23 cellular contexts compared by ENCODE assay signal in the genomic region with DNA sequence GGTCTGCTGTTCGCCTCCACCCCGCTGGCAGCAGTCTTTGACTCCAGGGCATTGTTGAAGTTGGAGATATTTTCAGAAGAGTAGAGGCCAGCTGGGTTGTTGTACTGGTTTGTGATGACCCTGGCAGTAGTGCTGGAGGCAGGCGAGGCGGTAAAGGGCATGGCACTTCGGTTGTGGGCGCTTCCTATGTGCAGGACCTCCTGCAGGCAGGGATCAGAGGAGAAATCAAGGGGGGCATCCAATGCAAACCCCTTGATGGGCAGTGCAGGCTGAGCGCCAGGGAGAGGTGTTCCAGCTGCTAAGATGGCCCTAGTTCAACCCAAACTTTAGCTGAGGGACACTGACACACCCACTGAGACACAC. TPM values are rescaled to one million over a fixed set of nuclear protein-coding genes. Genes with fewer than 3 reads are reported as not detected.
DNase-seq lines count a peak whose midpoint lies in the region; ATAC-seq and TF ChIP-seq lines count a peak whose summit lies in the region.
"Had no signal": no experiment of that assay in that cellular context is flagged by ENCODE, and none has a peak within 500 bp of the region (broad histone marks: within the 10 kb centered on the region; RNA-seq: fewer than 3 reads in every experiment).

No MANE protein-coding gene starts in this region.

- no peaks in the 10 kb centered on the region for H3K27me3 ChIP-seq in breast epithelium
- H3K27me3 ChIP-seq in endodermal cell (ENCODE audit: control insufficient read depth, insufficient read depth, low read length, poor library complexity, severe bottlenecking): no peaks in the 10 kb centered on the region
- H3K27me3 ChIP-seq in upper lobe of left lung: no peaks in the 10 kb centered on the region
- H3K27me3 ChIP-seq: heart left ventricle, ovary, tibial nerve had no signal

- no peak overlapping the region for H3K9ac ChIP-seq in endodermal cell (ENCODE audit: extremely low read depth, low read length, poor library complexity, severe bottlenecking)

- WGBS in endodermal cell (ENCODE audit: insufficient coverage in 1 of 2, insufficient read length in 1 of 2), 2 experiments: 77 to 81% methylated on average over 3 to 7 of the region's 7 CpGs
- WGBS in upper lobe of left lung, 2 donors: 76 to 77% methylated on average over 7 of the region's 7 CpGs

- H3K4me1 ChIP-seq in breast epithelium (peaks cover 7 to 8% of the 10 kb centered on the region in 2 donors), endodermal cell (ENCODE audit: control insufficient read depth, insufficient read depth, low read length) (peaks cover 26% of the 10 kb centered on the region), upper lobe of left lung (peaks cover 54 to 87% (median 73%) of the 10 kb centered on the region in 4 donors)

- no TSS peak for BruUV-seq in MCF 10A (replicated peaks; lab: Mats Ljungman, UMichigan)

- POLR2A ChIA-PET in MCF 10A (lab: Yijun Ruan, JAX): interaction anchor here (1.1 to 2.4 kb wide), 3 partner anchors 11 to 31 kb away, joined by 3 to 12 read pairs (median 4); no protein-coding TSS in a partner anchor

- CTCF ChIA-PET in MCF 10A (lab: Yijun Ruan, JAX): interaction anchor here (0.6 to 1.8 kb wide), 6 partner anchors 14 to 667 kb away, joined by 3 to 14 read pairs (median 4); no protein-coding TSS in a partner anchor

- no peak for ATAC-seq in upper lobe of left lung (ENCODE audit: low FRiP score in 2 of 2)
- no peak for ATAC-seq in GM21619 (IDR thresholded peaks at IDR 0.05; ENCODE audit: unreplicated experiment)
- no peak for ATAC-seq in HG02870 (IDR thresholded peaks at IDR 0.05; ENCODE audit: unreplicated experiment)
- ATAC-seq: activated CD8-positive, alpha-beta T cell treated with anti-CD3 and anti-CD28 coated beads for 36 hours; heart left ventricle had no signal

- no peak overlapping the region for H3K4me3 Mint-ChIP-seq in MCF 10A (ENCODE audit: unreplicated experiment)
- H3K4me3 Mint-ChIP-seq in endodermal cell: no peak overlapping the region
- no peak overlapping the region for H3K4me3 Mint-ChIP-seq in mesothelial cell of epicardium
- H3K4me3 Mint-ChIP-seq: activated CD8-positive, alpha-beta T cell treated with anti-CD3 and anti-CD28 coated beads for 36 hours; activated naive CD8-positive, alpha-beta T cell treated with anti-CD3 and anti-CD28 coated beads for 36 hours; brain; T-helper 1 cell treated with Interleukin-12 subunit alpha and Interleukin-12 subunit beta and Interleukin-4 antibody, amounts not matched to agents 30 μg/mL and 1 μg/mL, for 36 hours had no signal

- no peak for TF ChIP-seq EP300 in upper lobe of left lung (IDR thresholded peaks at IDR 0.05)

- TF ChIP-seq POLR2A in breast epithelium (IDR thresholded peaks at IDR 0.05) (no peak), upper lobe of left lung (IDR thresholded peaks at IDR 0.05) (no peak)

- H3K9me3 Mint-ChIP-seq in MCF 10A (ENCODE audit: unreplicated experiment): no peaks in the 10 kb centered on the region
- no peaks in the 10 kb centered on the region for H3K9me3 Mint-ChIP-seq in endodermal cell
- no peaks in the 10 kb centered on the region for H3K9me3 Mint-ChIP-seq in mesothelial cell of epicardium
- H3K9me3 Mint-ChIP-seq: activated CD8-positive, alpha-beta T cell treated with anti-CD3 and anti-CD28 coated beads for 36 hours; activated naive CD8-positive, alpha-beta T cell treated with anti-CD3 and anti-CD28 coated beads for 36 hours; brain; T-helper 1 cell treated with Interleukin-12 subunit alpha and Interleukin-12 subunit beta and Interleukin-4 antibody, amounts not matched to agents 30 μg/mL and 1 μg/mL, for 36 hours had no signal

- no peaks in the 10 kb centered on the region for H3K9me3 ChIP-seq in breast epithelium
- no peaks in the 10 kb centered on the region for H3K9me3 ChIP-seq in endodermal cell (ENCODE audit: control insufficient read depth, low read length)
- no peaks in the 10 kb centered on the region for H3K9me3 ChIP-seq in upper lobe of left lung
- H3K9me3 ChIP-seq: HAP-1, heart left ventricle, ovary, tibial nerve had no signal

- H3K27me3 Mint-ChIP-seq in MCF 10A (ENCODE audit: insufficient read depth, unreplicated experiment) (no peaks in the 10 kb centered on the region), endodermal cell (ENCODE audit: insufficient read depth) (no peaks in the 10 kb centered on the region), mesothelial cell of epicardium (ENCODE audit: low read depth) (no peaks in the 10 kb centered on the region)
- H3K27me3 Mint-ChIP-seq: activated CD8-positive, alpha-beta T cell treated with anti-CD3 and anti-CD28 coated beads for 36 hours had no signal

- H3K4me3 ChIP-seq in breast epithelium: no peak overlapping the region
- H3K4me3 ChIP-seq in endodermal cell (ENCODE audit: low read length): no peak overlapping the region
- H3K4me3 ChIP-seq in upper lobe of left lung: no peak overlapping the region
- H3K4me3 ChIP-seq: HAP-1, heart left ventricle, ovary, tibial nerve had no signal

- DNase-seq in MCF 10A (ENCODE audit: unreplicated experiment) (no peak), breast epithelium (ENCODE audit: low spot score in 2 of 2) (no peak), endodermal cell (no peak), mesothelial cell of epicardium (ENCODE audit: low spot score in 2 of 2, unreplicated experiment in 2 of 2) (no peak), upper lobe of left lung (no peak), NCI-H510A (lab: John Stamatoyannopoulos, UW) (no peak)
- DNase-seq: activated CD8-positive, alpha-beta T cell treated with anti-CD3 and anti-CD28 coated beads for 36 hours; activated naive CD8-positive, alpha-beta T cell treated with anti-CD3 and anti-CD28 coated beads for 36 hours; activated T-cell treated with anti-CD3 and anti-CD28 coated beads, Interleukin-2, amount 50 U/mL, for 48 hours; C1 segment of cervical spinal cord; dermis blood vessel endothelial cell; heart left ventricle; MM.1S; NCI-H187; ovary; SHP77 treated with DMSO at 0.1 percent for 48 hours; WERI-Rb-1 had no signal

- intact Hi-C loops in MCF 10A (cut with micrococcal nuclease) (loop anchor here (5.0 kb wide), 1 partner anchor 43 kb away; no protein-coding TSS in a partner anchor), breast epithelium (cut with DNase I; ENCODE audit: low total_unique reads) (no loop called here)

- H3K4me1 Mint-ChIP-seq in MCF 10A (ENCODE audit: insufficient read depth, unreplicated experiment) (peaks cover 43% of the 10 kb centered on the region), endodermal cell (peaks cover 69% of the 10 kb centered on the region), mesothelial cell of epicardium (peaks cover 51% of the 10 kb centered on the region)
- H3K4me1 Mint-ChIP-seq: activated naive CD8-positive, alpha-beta T cell treated with anti-CD3 and anti-CD28 coated beads for 36 hours had no signal

- H3K27ac Mint-ChIP-seq in MCF 10A (ENCODE audit: low read depth, unreplicated experiment) (peak overlapping the region; percentile 75), endodermal cell (peak overlapping the region; percentile 92), mesothelial cell of epicardium (peak overlapping the region; percentile 87)
- H3K27ac Mint-ChIP-seq: activated CD8-positive, alpha-beta T cell treated with anti-CD3 and anti-CD28 coated beads for 36 hours; activated naive CD8-positive, alpha-beta T cell treated with anti-CD3 and anti-CD28 coated beads for 36 hours; T-helper 1 cell treated with Interleukin-12 subunit alpha and Interleukin-12 subunit beta and Interleukin-4 antibody, amounts not matched to agents 30 μg/mL and 1 μg/mL, for 36 hours had no signal

- H3K27ac ChIP-seq in breast epithelium (no peak overlapping the region), endodermal cell (ENCODE audit: low read depth, low read length) (no peak overlapping the region), upper lobe of left lung (peak overlapping the region; percentile 22 to 85 (median 72))
- H3K27ac ChIP-seq: ovary, tibial nerve, WERI-Rb-1 had no signal

- no peaks in the 10 kb centered on the region for H3K36me3 ChIP-seq in breast epithelium
- H3K36me3 ChIP-seq in endodermal cell (ENCODE audit: control insufficient read depth, insufficient read depth, low read length): peaks cover 83% of the 10 kb centered on the region
- peaks cover 0 to 82% (median 19%) of the 10 kb centered on the region in 4 donors for H3K36me3 ChIP-seq in upper lobe of left lung
- H3K36me3 ChIP-seq: ovary had no signal

- TF ChIP-seq CTCF in MCF 10A (IDR thresholded peaks at IDR 0.05; ENCODE audit: unreplicated experiment) (no peak), breast epithelium (IDR thresholded peaks at IDR 0.05) (no peak), endodermal cell (conservative IDR thresholded peaks at IDR 0.05) (no peak), mesothelial cell of epicardium (IDR thresholded peaks at IDR 0.05; ENCODE audit: unreplicated experiment) (no peak), upper lobe of left lung (IDR thresholded peaks at IDR 0.05) (no peak)

- H3K36me3 Mint-ChIP-seq in MCF 10A (ENCODE audit: insufficient read depth, unreplicated experiment) (peaks cover 60% of the 10 kb centered on the region), endodermal cell (ENCODE audit: low read depth) (peaks cover 58% of the 10 kb centered on the region), mesothelial cell of epicardium (peaks cover 8% of the 10 kb centered on the region)
- H3K36me3 Mint-ChIP-seq: activated naive CD8-positive, alpha-beta T cell treated with anti-CD3 and anti-CD28 coated beads for 36 hours; brain had no signal

RNA-seq across cellular contexts. Expression of a gene that starts 27.0 kb away (rescaled TPM):
- total RNA-seq in MCF 10A (2022) (74.6 and 98.1 TPM in 2 replicates), breast epithelium (100 to 1,000 TPM in 1 of 3 donors, 10 to 100 TPM in 2; 80.8 to 143 (median 87.7) TPM), endodermal cell (100 to 1,000 TPM in 1 of 2 donors, 10 to 100 TPM in 1; 93.9 to 158 TPM), mesothelial cell of epicardium (121 to 131 TPM (median 122 TPM) in 3 replicates), upper lobe of left lung (100 to 1,000 TPM in 5 of 6 donors, 10 to 100 TPM in 1; 78.6 to 239 (median 178) TPM)
- 133 TPM for polyA plus RNA-seq in endodermal cell (2013, experiment 1 of 2)
- polyA plus RNA-seq in endodermal cell (2013, experiment 2 of 2): 133 TPM

Comparison
In these comparisons a context has a peak if more than half of its experiments do, and no peak if none do; other contexts are left out.
1. H3K27ac ChIP-seq: peak in upper lobe of left lung (4 of 4); none in breast epithelium (0 of 2) and endodermal cell (single experiment).
2. Peak in every context shown above with its lines, with median percentiles within 50 percentile points of each other: H3K27ac Mint-ChIP-seq.